In genomic region chr6:15461127-15461944, GRCh38 we compare ENCODE assay signal across 25 cellular contexts.
DNase-seq lines count a peak whose midpoint lies in the region; ATAC-seq and TF ChIP-seq lines count a peak whose summit lies in the region.
"Had no signal": no experiment of that assay in that cellular context is flagged by ENCODE, and none has a peak within 500 bp of the region (broad histone marks: within the 10 kb centered on the region; RNA-seq: fewer than 3 reads in every experiment).

No MANE protein-coding gene starts in this region.

- H3K4me3 ChIP-seq in BLaER1 (no peak overlapping the region), PC-3 (ENCODE audit: low read length) (no peak overlapping the region), epithelial cell of esophagus (ENCODE audit: low read length) (no peak overlapping the region), foreskin fibroblast (ENCODE audit: low read depth in 1 of 2, low read length in 2 of 2) (no peak overlapping the region), OCI-LY7 (ENCODE audit: low read depth, low read length, poor library complexity, severe bottlenecking) (no peak overlapping the region)
- H3K4me3 ChIP-seq: dorsolateral prefrontal cortex, Peyer's patch, suprapubic skin had no signal

- POLR2A ChIA-PET in PC-3 (lab: Charles Lee; ENCODE audit: unreplicated experiment) = no interaction called here
- POLR2A ChIA-PET in OCI-LY7 (lab: Charles Lee) = no interaction called here

- no peaks in the 10 kb centered on the region for H3F3A ChIP-seq in PC-3 (ENCODE audit: low read length, unreplicated experiment)

- TF ChIP-seq CTCF in PC-3 (conservative IDR thresholded peaks at IDR 0.05; ENCODE audit: low read depth, low read length) = no peak
- no peak for TF ChIP-seq CTCF in epithelial cell of esophagus (IDR thresholded peaks at IDR 0.05; ENCODE audit: insufficient read depth, low read depth, low read length, missing control alignments)
- no peak for TF ChIP-seq CTCF in foreskin fibroblast (IDR thresholded peaks at IDR 0.05; ENCODE audit: low read depth, low read length)
- no peak for TF ChIP-seq CTCF in OCI-LY7 (conservative IDR thresholded peaks at IDR 0.05; ENCODE audit: low read length)

- H3K4me2 ChIP-seq in BLaER1 (peak overlapping the region; percentile 41), PC-3 (ENCODE audit: low read length) (no peak overlapping the region), OCI-LY7 (ENCODE audit: low read length) (no peak overlapping the region)

- peaks cover 73% of the 10 kb centered on the region for H3K36me3 ChIP-seq in BLaER1
- H3K36me3 ChIP-seq in PC-3 (ENCODE audit: low read depth, low read length) = no peaks in the 10 kb centered on the region
- H3K36me3 ChIP-seq in OCI-LY7 (ENCODE audit: insufficient read depth, low read length) = no peaks in the 10 kb centered on the region
- H3K36me3 ChIP-seq: Peyer's patch, suprapubic skin had no signal

- CTCF ChIA-PET in PC-3 (lab: Charles Lee) = no interaction called here
- CTCF ChIA-PET in OCI-LY7 (lab: Charles Lee; ENCODE audit: unreplicated experiment) = no interaction called here

- BruUV-seq in PC-3 (replicated peaks; lab: Mats Ljungman, UMichigan) (no TSS peak), OCI-LY7 (replicated peaks; lab: Mats Ljungman, UMichigan) (no TSS peak)

- H3K9me3 ChIP-seq in BLaER1 (no peaks in the 10 kb centered on the region), PC-3 (ENCODE audit: low read length) (no peaks in the 10 kb centered on the region), OCI-LY7 (ENCODE audit: low read length) (no peaks in the 10 kb centered on the region)
- H3K9me3 ChIP-seq: Peyer's patch, suprapubic skin had no signal

- ATAC-seq in PC-3 (0 out of 2 replicates have a peak, but pooled peaks have one; percentile 21), GM18505 (IDR thresholded peaks at IDR 0.05; ENCODE audit: unreplicated experiment) (no peak)
- ATAC-seq: activated T-cell treated with anti-CD3 and anti-CD28 coated beads, Interleukin-2, amount 50 U/mL, for 4 hours; HCT116; stimulated activated memory B cell treated with anti-CD40 and anti-IgM and Interleukin-4, amounts not matched to agents 10 μg/mL and 1 μg/mL and 100 μg/mL, for 72 hours had no signal

- intact Hi-C loops in PC-3 (cut with micrococcal nuclease) = no loop called here
- intact Hi-C loops in OCI-LY7 (cut with micrococcal nuclease; ENCODE audit: unreplicated experiment) = no loop called here

- H3K79me2 ChIP-seq in PC-3 (ENCODE audit: low read length) (peaks cover 8% of the 10 kb centered on the region; the same call in 1 of the 2 replicates), OCI-LY7 (ENCODE audit: insufficient read depth, low read depth, low read length) (no peaks in the 10 kb centered on the region)

- H3K4me1 ChIP-seq in BLaER1 = peaks cover 47% of the 10 kb centered on the region
- peaks cover 46% of the 10 kb centered on the region for H3K4me1 ChIP-seq in PC-3 (ENCODE audit: insufficient read depth, low read length)
- H3K4me1 ChIP-seq in OCI-LY7 (ENCODE audit: insufficient read depth, low read length, poor library complexity, severe bottlenecking) = no peaks in the 10 kb centered on the region

- TF ChIP-seq POLR2A in GM18505 (IDR thresholded peaks at IDR 0.05; ENCODE audit: borderline replicate concordance, extremely low read depth, insufficient read depth, insufficient read length) = no peak

- DNase-seq in DMS53 (lab: John Stamatoyannopoulos, UW) = peak; percentile 46
- peak; percentile 52 for DNase-seq in PC-3
- peak; percentile 51 for DNase-seq in epithelial cell of esophagus (ENCODE audit: low read depth)
- DNase-seq in foreskin fibroblast = no peak
- DNase-seq in OCI-LY7 (ENCODE audit: low spot score) = no peak
- no peak for DNase-seq in DMS 273 treated with DMSO at 0.1 percent for 48 hours (lab: John Stamatoyannopoulos, UW)
- DNase-seq: activated CD4-positive, alpha-beta T cell treated with anti-CD3 and anti-CD28 coated beads for 4 hours; activated T-cell treated with anti-CD3 and anti-CD28 coated beads, Interleukin-2, amount 50 U/mL, for 4 hours; C1 segment of cervical spinal cord; COR-L47; DND-41; dorsolateral prefrontal cortex; hippocampal formation; immature natural killer cell; left cardiac atrium; NCI-H1105 treated with DMSO at 0.1 percent for 48 hours; NCI-H1930; NCI-H526; Peyer's patch; SHP77 treated with DMSO at 0.1 percent for 48 hours had no signal

- H3K9me2 ChIP-seq in PC-3 (replicated peaks; ENCODE audit: low read length) (no peaks in the 10 kb centered on the region), OCI-LY7 (ENCODE audit: insufficient read depth, low read length) (no peaks in the 10 kb centered on the region)

- peaks cover 100% of the 10 kb centered on the region for H4K20me1 ChIP-seq in BLaER1
- no peaks in the 10 kb centered on the region for H4K20me1 ChIP-seq in PC-3 (ENCODE audit: low read length)
- 0 out of 2 replicates have a peak, but pooled peaks cover 4% of the 10 kb centered on the region for H4K20me1 ChIP-seq in OCI-LY7 (ENCODE audit: insufficient read depth, low read length)

- H3K9ac ChIP-seq in BLaER1 (no peak overlapping the region), PC-3 (ENCODE audit: low read length) (no peak overlapping the region)

- no peak overlapping the region for H2AFZ ChIP-seq in PC-3 (ENCODE audit: low read length)
- H2AFZ ChIP-seq in OCI-LY7 (ENCODE audit: low read length) = no peak overlapping the region

- no peak overlapping the region for H3K27ac ChIP-seq in BLaER1
- 0 out of 2 replicates have a peak overlapping the region, but pooled peaks have one; percentile 21 for H3K27ac ChIP-seq in PC-3 (ENCODE audit: low read length)
- H3K27ac ChIP-seq in OCI-LY7 (ENCODE audit: low read depth, low read length, poor library complexity, severe bottlenecking) = no peak overlapping the region
- H3K27ac ChIP-seq: dorsolateral prefrontal cortex, Peyer's patch, suprapubic skin had no signal

- no peaks in the 10 kb centered on the region for H3K27me3 ChIP-seq in BLaER1
- no peaks in the 10 kb centered on the region for H3K27me3 ChIP-seq in PC-3 (ENCODE audit: low read length)
- H3K27me3 ChIP-seq: dorsolateral prefrontal cortex, Peyer's patch, suprapubic skin had no signal

Comparison
In these comparisons a context has a peak if more than half of its experiments do, and no peak if none do; other contexts are left out.
1. DNase-seq: peak in DMS53 (single experiment), PC-3 (single experiment) and epithelial cell of esophagus (single experiment); none in foreskin fibroblast (0 of 2), OCI-LY7 (single experiment) and DMS 273 treated with DMSO at 0.1 percent for 48 hours (single experiment).